Comparison of ENCODE assay signal across 26 cellular contexts in genomic region chr5:83444445-83444844, GRCh38. TPM values are rescaled to one million over a fixed set of nuclear protein-coding genes. Genes with fewer than 3 reads are reported as not detected.
DNase-seq lines count a peak whose midpoint lies in the region; ATAC-seq, FAIRE-seq and TF ChIP-seq lines count a peak whose summit lies in the region.
"Had no signal": no experiment of that assay in that cellular context is flagged by ENCODE, and none has a peak within 500 bp of the region (broad histone marks: within the 10 kb centered on the region; RNA-seq: fewer than 3 reads in every experiment).

No MANE protein-coding gene starts in this region.

- no peak for ATAC-seq in WTC11
- ATAC-seq: A549 had no signal

- no peak overlapping the region for H3K27ac ChIP-seq in OCI-LY7 (ENCODE audit: low read depth, low read length, poor library complexity, severe bottlenecking)
- H3K27ac ChIP-seq: A549; BLaER1 treated with 17β-estradiol and CSF1 and Interleukin-3, amounts not matched to agents 10 nM and 100 nM; C4-2B had no signal

- no peaks in the 10 kb centered on the region for H3K79me2 ChIP-seq in OCI-LY7 (ENCODE audit: insufficient read depth, low read depth, low read length)

- H2AFZ ChIP-seq in OCI-LY7 (ENCODE audit: low read length) = no peak overlapping the region

- H3K4me1 Mint-ChIP-seq in WTC11 = peaks cover 15% of the 10 kb centered on the region
- H3K4me1 Mint-ChIP-seq: CD4-positive, alpha-beta memory T cell; CD4-positive, CD25-positive, alpha-beta regulatory T cell; CD8-positive, alpha-beta memory T cell had no signal

- BruUV-seq in OCI-LY7 (replicated peaks; lab: Mats Ljungman, UMichigan) = no TSS peak

- POLR2A ChIA-PET in WTC11 (lab: Charles Lee) (no interaction called here), OCI-LY7 (lab: Charles Lee) (no interaction called here)

- peaks cover 12% of the 10 kb centered on the region for H3K9me3 Mint-ChIP-seq in WTC11
- H3K9me3 Mint-ChIP-seq: CD4-positive, alpha-beta memory T cell; CD4-positive, CD25-positive, alpha-beta regulatory T cell; CD8-positive, alpha-beta memory T cell had no signal

- no peak for DNase-seq in WTC11 (ENCODE audit: low spot score)
- DNase-seq in frontal cortex (ENCODE audit: low spot score in 2 of 2) = no peak
- no peak for DNase-seq in midbrain (lab: John Stamatoyannopoulos, UW)
- no peak for DNase-seq in posterior cingulate gyrus
- no peak for DNase-seq in dedifferentiated amniotic fluid mesenchymal stem cell (ENCODE audit: extremely low spot score)
- DNase-seq in OCI-LY7 (ENCODE audit: low spot score) = no peak
- DNase-seq: 8988T; AML-193; CD4-positive, alpha-beta memory T cell; CD4-positive, CD25-positive, alpha-beta regulatory T cell; CD8-positive, alpha-beta memory T cell; COR-L47; DMS 273 treated with DMSO at 0.1 percent for 48 hours; DMS153; DMS53; DMS79; DND-41; EL; GF-D8 had no signal

- peak; percentile 78 for FAIRE-seq in G401.6 (lab: Jason Lieb, UNC)
- peak; percentile 51 for FAIRE-seq in frontal cortex (lab: Jason Lieb, UNC)
- FAIRE-seq: A549, GM12891, GM19239 had no signal

- TF ChIP-seq CTCF in WTC11 (IDR thresholded peaks at IDR 0.05) (no peak), OCI-LY7 (conservative IDR thresholded peaks at IDR 0.05; ENCODE audit: low read length) (no peak)

- no peak overlapping the region for H3K4me3 Mint-ChIP-seq in WTC11
- H3K4me3 Mint-ChIP-seq: B cell; CD4-positive, alpha-beta memory T cell; CD4-positive, CD25-positive, alpha-beta regulatory T cell; CD8-positive, alpha-beta memory T cell had no signal

- CTCF ChIA-PET in WTC11 (lab: Charles Lee) (no interaction called here), OCI-LY7 (lab: Charles Lee; ENCODE audit: unreplicated experiment) (no interaction called here)

- H3K27me3 Mint-ChIP-seq in WTC11 (ENCODE audit: low read depth) = no peaks in the 10 kb centered on the region
- H3K27me3 Mint-ChIP-seq: B cell; CD8-positive, alpha-beta memory T cell had no signal

- no peaks in the 10 kb centered on the region for H4K20me1 ChIP-seq in OCI-LY7 (ENCODE audit: insufficient read depth, low read length)
- H4K20me1 ChIP-seq: BLaER1 treated with 17β-estradiol and CSF1 and Interleukin-3, amounts not matched to agents 10 nM and 100 nM had no signal

- no peak overlapping the region for H3K27ac Mint-ChIP-seq in WTC11
- H3K27ac Mint-ChIP-seq: B cell; CD4-positive, alpha-beta memory T cell; CD4-positive, CD25-positive, alpha-beta regulatory T cell; CD8-positive, alpha-beta memory T cell had no signal

- H3K9me2 ChIP-seq in OCI-LY7 (ENCODE audit: insufficient read depth, low read length) = no peaks in the 10 kb centered on the region

- H3K4me2 ChIP-seq in OCI-LY7 (ENCODE audit: low read length) = no peak overlapping the region
- H3K4me2 ChIP-seq: A549; BLaER1 treated with 17β-estradiol and CSF1 and Interleukin-3, amounts not matched to agents 10 nM and 100 nM had no signal

- intact Hi-C loops in posterior cingulate gyrus (cut with DNase I) (no loop called here), OCI-LY7 (cut with micrococcal nuclease; ENCODE audit: unreplicated experiment) (no loop called here)

- H3K4me3 ChIP-seq in OCI-LY7 (ENCODE audit: low read depth, low read length, poor library complexity, severe bottlenecking) = no peak overlapping the region
- H3K4me3 ChIP-seq: A549; BLaER1 treated with 17β-estradiol and CSF1 and Interleukin-3, amounts not matched to agents 10 nM and 100 nM had no signal

- H3K36me3 ChIP-seq in OCI-LY7 (ENCODE audit: insufficient read depth, low read length) = no peaks in the 10 kb centered on the region
- H3K36me3 ChIP-seq: BLaER1 treated with 17β-estradiol and CSF1 and Interleukin-3, amounts not matched to agents 10 nM and 100 nM had no signal

- H3K9me3 ChIP-seq in OCI-LY7 (ENCODE audit: low read length) = no peaks in the 10 kb centered on the region
- H3K9me3 ChIP-seq: A549 had no signal

- H3K36me3 Mint-ChIP-seq in WTC11 = no peaks in the 10 kb centered on the region
- H3K36me3 Mint-ChIP-seq: CD4-positive, alpha-beta memory T cell; CD4-positive, CD25-positive, alpha-beta regulatory T cell; CD8-positive, alpha-beta memory T cell had no signal

- H3K4me1 ChIP-seq in OCI-LY7 (ENCODE audit: insufficient read depth, low read length, poor library complexity, severe bottlenecking) = no peaks in the 10 kb centered on the region
- H3K4me1 ChIP-seq: A549 had no signal

TF ChIP-seq in WTC11, 78 proteins besides CTCF, POLR2A, EP300 and RAD21:
- TF ChIP-seq ZNF425 (CRISPR knock-in tag; conservative IDR thresholded peaks at IDR 0.05) (no peak), HMGA2 (CRISPR knock-in tag; IDR thresholded peaks at IDR 0.05) (peak; percentile 64; the same call in 1 of the 2 replicates), NR3C1 (CRISPR knock-in tag; conservative IDR thresholded peaks at IDR 0.05; ENCODE audit: low read depth) (no peak), NR1H2 (CRISPR knock-in tag; IDR thresholded peaks at IDR 0.05) (no peak), PRRX2 (CRISPR knock-in tag; IDR thresholded peaks at IDR 0.05) (no peak), PRDM15 (CRISPR knock-in tag; IDR thresholded peaks at IDR 0.05) (no peak)

RNA-seq across cellular contexts. Expression of gene VCAN, which starts 27.1 kb away (rescaled TPM):
- 275 to 286 TPM (median 276 TPM) in 3 replicates for total RNA-seq in WTC11 (2021)
- 269 TPM for total RNA-seq in frontal cortex
- total RNA-seq in OCI-LY7 (2014; rRNA removed; shearing (Covaris generic)) = under 0.01 TPM in 1 of 2 replicates, not detected in the other
- not detected in 2 replicates for total RNA-seq in OCI-LY7 (2022)
- total RNA-seq: B cell; CD4-positive, CD25-positive, alpha-beta regulatory T cell had no signal

Comparison
In these comparisons a context has a peak if more than half of its experiments do, and no peak if none do; other contexts are left out.
1. RNA of gene VCAN, which starts 27.1 kb away (total RNA-seq): 275 to 286 TPM in WTC11 and 269 TPM in frontal cortex (single experiment); under 0.01 TPM in OCI-LY7; every median in the first group is over 100 times any median in the second.